ENCODE assay signal across 8 cellular contexts in the genomic region with DNA sequence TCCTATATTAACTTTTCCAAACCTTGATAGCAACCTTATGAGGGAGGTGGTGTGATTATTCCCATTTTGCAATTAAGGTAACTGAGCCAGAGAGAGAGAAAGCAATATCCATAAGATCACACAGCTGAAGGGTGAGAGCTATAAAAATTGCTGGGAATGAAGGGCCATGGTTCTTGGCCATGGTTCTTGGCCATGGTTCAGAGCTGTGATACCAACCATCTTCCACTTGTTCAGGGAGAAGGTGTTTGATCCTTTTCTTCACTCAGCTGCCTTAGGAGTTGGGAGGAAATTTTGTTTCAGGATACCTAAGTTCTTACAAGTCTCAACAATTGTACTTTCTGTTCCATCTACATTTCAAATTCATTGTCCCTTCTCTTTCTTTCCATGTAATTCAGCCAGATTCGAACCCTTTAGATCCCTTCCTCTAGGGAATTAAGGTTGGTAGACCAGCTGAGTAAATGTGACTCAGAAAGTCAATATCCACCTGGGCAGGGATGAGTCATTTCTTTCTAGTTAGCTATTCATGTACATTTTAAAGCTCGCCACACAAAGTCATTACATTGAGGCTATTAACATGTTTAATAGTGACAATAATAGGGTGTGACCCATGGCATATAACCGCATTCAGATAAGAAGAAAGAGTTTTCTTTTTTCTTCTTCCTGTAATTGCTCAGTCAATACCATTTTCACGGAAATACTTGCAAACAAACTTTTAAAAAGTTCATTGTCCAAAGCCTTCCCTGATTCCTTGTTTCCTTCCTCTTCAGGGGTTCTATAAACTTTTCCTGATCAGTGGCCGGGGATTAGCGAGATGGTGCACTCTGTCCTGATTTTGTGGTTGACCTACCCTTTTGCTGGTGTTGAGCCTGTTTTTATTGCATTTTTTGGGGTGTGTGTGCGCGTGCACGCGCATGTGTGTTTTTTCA.
DNase-seq lines count a peak whose midpoint lies in the region; ATAC-seq and TF ChIP-seq lines count a peak whose summit lies in the region.

No MANE protein-coding gene starts in this region.

- intact Hi-C loops in Panc1 (cut with micrococcal nuclease; ENCODE audit: unreplicated experiment), result no loop called here

- H3K4me3 ChIP-seq in BLaER1 (peak overlapping the region; percentile 31; the same call in 1 of the 2 replicates), GM23248 (no peak overlapping the region), Panc1 (ENCODE audit: low read depth in 2 of 2, low read length in 2 of 2) (peak overlapping the region in 1 of 2 experiments; percentile 1; a peak in 2 of 4 replicates)
- no peak overlapping the region for H3K4me3 ChIP-seq in effector memory CD4-positive, alpha-beta T cell (ENCODE audit: insufficient read depth, low read depth, low read length, poor library complexity, severe bottlenecking)

- CTCF ChIA-PET in Panc1 (lab: Charles Lee), result no interaction called here

- peak overlapping the region; percentile 28; the same call in 1 of the 2 replicates for H3K27ac ChIP-seq in BLaER1
- peak overlapping the region; percentile 55 for H3K27ac ChIP-seq in GM23248
- peak overlapping the region; percentile 97 for H3K27ac ChIP-seq in Panc1 (ENCODE audit: low read length)
- no peak overlapping the region for H3K27ac ChIP-seq in effector memory CD4-positive, alpha-beta T cell (ENCODE audit: insufficient read depth, low read length, poor library complexity, severe bottlenecking)

- POLR2A ChIA-PET in Panc1 (lab: Charles Lee), result interaction anchor here (0.6 kb wide), 2 partner anchors 127 to 1583 kb away, joined by 3 read pairs; no protein-coding TSS in a partner anchor

- no peak for TF ChIP-seq CTCF in Panc1 (IDR thresholded peaks at IDR 0.05)

- WGBS in GM23248 (ENCODE audit: low coverage in 1 of 2, low lambda C conversion rate in 2 of 2, missing lambda C conversion rate in 2 of 2), 2 experiments, result 96 to 98% methylated on average over 10 of the region's 10 CpGs

- H3F3A ChIP-seq in GM23248 (ENCODE audit: insufficient read depth), result peaks cover 15% of the 10 kb centered on the region

- peaks cover 78% of the 10 kb centered on the region for H3K36me3 ChIP-seq in BLaER1
- H3K36me3 ChIP-seq in GM23248 (ENCODE audit: low read depth), result no peaks in the 10 kb centered on the region; the same call in 1 of the 2 replicates
- no peaks in the 10 kb centered on the region for H3K36me3 ChIP-seq in Panc1 (ENCODE audit: control insufficient read depth, insufficient read depth, low read length)
- no peaks in the 10 kb centered on the region for H3K36me3 ChIP-seq in effector memory CD4-positive, alpha-beta T cell (ENCODE audit: control insufficient read depth, insufficient read depth, low read length)

- no peak overlapping the region for H2AFZ ChIP-seq in GM23248

- H3K9me3 ChIP-seq in BLaER1 (peaks cover 12% of the 10 kb centered on the region), GM23248 (ENCODE audit: low read depth) (no peaks in the 10 kb centered on the region), Panc1 (ENCODE audit: control insufficient read depth, insufficient read depth, low read depth, low read length) (no peaks in the 10 kb centered on the region)
- no peaks in the 10 kb centered on the region for H3K9me3 ChIP-seq in effector memory CD4-positive, alpha-beta T cell (ENCODE audit: control insufficient read depth, low read length)

- H3K4me1 ChIP-seq in BLaER1, result peaks cover 63% of the 10 kb centered on the region
- peaks cover 25% of the 10 kb centered on the region for H3K4me1 ChIP-seq in GM23248 (ENCODE audit: insufficient read depth)
- peaks cover 70% of the 10 kb centered on the region for H3K4me1 ChIP-seq in Panc1 (ENCODE audit: control insufficient read depth, insufficient read depth, low read length)
- no peaks in the 10 kb centered on the region for H3K4me1 ChIP-seq in effector memory CD4-positive, alpha-beta T cell (ENCODE audit: control insufficient read depth, insufficient read depth, low read length, poor library complexity, severe bottlenecking)

- H4K20me1 ChIP-seq in BLaER1 (peaks cover 17% of the 10 kb centered on the region; the same call in 1 of the 2 replicates), GM23248 (ENCODE audit: insufficient read depth) (no peaks in the 10 kb centered on the region)

- in situ Hi-C loops in GM23248 (cut with MboI) (no loop called here), Panc1 (cut with HindIII; ENCODE audit: low pct_unique_long_range_greater_than_20kb, low sequenced_read_pairs) (no loop called here)

- H3K79me2 ChIP-seq in GM23248 (ENCODE audit: insufficient read depth), result peaks cover 78% of the 10 kb centered on the region

- H3K9me2 ChIP-seq in GM23248 (ENCODE audit: insufficient read depth), result no peaks in the 10 kb centered on the region

- H3K9ac ChIP-seq in BLaER1 (no peak overlapping the region; the same call in 1 of the 2 replicates), GM23248 (no peak overlapping the region)

- peak overlapping the region; percentile 79 for H3K4me2 ChIP-seq in BLaER1
- H3K4me2 ChIP-seq in GM23248 (ENCODE audit: unreplicated experiment), result peak overlapping the region; percentile 41

- peak; percentile 92 for ATAC-seq in Panc1

- peak; percentile 63 for DNase-seq in GM23248
- DNase-seq in Panc1 (ENCODE audit: low read depth, low spot score), result peak; percentile 91
- peak; percentile 32 for DNase-seq in islet precursor cell
- DNase-seq in NCI-H526 treated with DMSO at 0.1 percent for 48 hours (lab: John Stamatoyannopoulos, UW), result no peak
- no peak for DNase-seq in effector memory CD4-positive, alpha-beta T cell
- no peak for DNase-seq in activated effector memory CD4-positive, alpha-beta T cell treated with anti-CD3 and anti-CD28 coated beads, Interleukin-2, amount 50 U/mL, for 16 hours
- DNase-seq in amniotic stem cell (lab: John Stamatoyannopoulos, UW), result no peak

- no peaks in the 10 kb centered on the region for H3K27me3 ChIP-seq in BLaER1
- no peaks in the 10 kb centered on the region for H3K27me3 ChIP-seq in GM23248 (replicated peaks; ENCODE audit: insufficient read depth)
- no peaks in the 10 kb centered on the region for H3K27me3 ChIP-seq in Panc1 (ENCODE audit: control insufficient read depth, insufficient read depth, low read length)
- H3K27me3 ChIP-seq in effector memory CD4-positive, alpha-beta T cell (replicated peaks; ENCODE audit: control insufficient read depth, insufficient read depth, low read length, poor library complexity, severe bottlenecking), result no peaks in the 10 kb centered on the region

- no TSS peak for BruUV-seq in Panc1 (replicated peaks; lab: Mats Ljungman, UMichigan)

Comparison
In these comparisons a context has a peak if more than half of its experiments do, and no peak if none do; other contexts are left out.
1. DNase-seq: peak in GM23248 (single experiment), Panc1 (single experiment) and islet precursor cell (single experiment); none in NCI-H526 treated with DMSO at 0.1 percent for 48 hours (single experiment), effector memory CD4-positive, alpha-beta T cell (0 of 3), activated effector memory CD4-positive, alpha-beta T cell treated with anti-CD3 and anti-CD28 coated beads, Interleukin-2, amount 50 U/mL, for 16 hours (single experiment) and amniotic stem cell (single experiment).